25 cellular contexts compared by ENCODE assay signal in genomic region chr5:100553209-100553608, GRCh38.
"Had no signal": no experiment of that assay in that cellular context is flagged by ENCODE, and none has a peak within 500 bp of the region (broad histone marks: within the 10 kb centered on the region; RNA-seq: fewer than 3 reads in every experiment).

No MANE protein-coding gene starts in this region.

- DNase-seq: activated CD4-positive, alpha-beta T cell treated with anti-CD3 and anti-CD28 coated beads, Interleukin-2, amount 50 U/mL, for 4 hours; activated CD4-positive, CD25-positive, alpha-beta regulatory T cell treated with anti-CD3 and anti-CD28 coated beads, Interleukin-2, amount 50 U/mL, for 72 hours; activated effector memory CD4-positive, alpha-beta T cell treated with anti-CD3 and anti-CD28 coated beads, Interleukin-2, amount 50 U/mL, for 16 hours; activated T-cell treated with anti-CD3 and anti-CD28 coated beads, Interleukin-2, amount 50 U/mL, for 72 hours; effector memory CD4-positive, alpha-beta T cell; esophagus squamous epithelium; heart left ventricle; kidney; pancreas; right lobe of liver; stimulated activated CD4-positive, alpha-beta T cell treated with anti-CD3 and anti-CD28 coated beads, Interleukin-4, amount 100 ng/mL, for 1 hour; upper lobe of right lung had no signal

- H3K4me3 Mint-ChIP-seq: activated naive CD4-positive, alpha-beta T cell treated with anti-CD3 and anti-CD28 coated beads, Interleukin-2, amount 50 U/mL, for 24 hours; activated T-cell treated with anti-CD3 and anti-CD28 coated beads, Interleukin-2, amount 50 U/mL, for 72 hours; dendritic cell treated with granulocyte-macrophage colony-stimulating factor and Interleukin-4, amounts not matched to agents 40 ng/mL and 50 ng/mL, for 4 days; mesothelial cell of epicardium; natural killer cell treated with Interleukin-12 subunit alpha and Interleukin-12 subunit beta and Interleukin-15 and Interleukin-18, amount 100 ng/mL, for 72 hours; stimulated activated memory B cell treated with anti-CD40 and anti-IgM and Interleukin-4, amounts not matched to agents 10 μg/mL and 1 μg/mL and 100 μg/mL, for 72 hours had no signal

- H3K4me1 Mint-ChIP-seq: mesothelial cell of epicardium had no signal

- H3K27me3 ChIP-seq: cardiac muscle cell, esophagus squamous epithelium, gastroesophageal sphincter, heart left ventricle, neutrophil, pancreas, right lobe of liver, upper lobe of right lung had no signal

- H3K27me3 Mint-ChIP-seq: activated naive CD4-positive, alpha-beta T cell treated with anti-CD3 and anti-CD28 coated beads, Interleukin-2, amount 50 U/mL, for 24 hours; dendritic cell treated with granulocyte-macrophage colony-stimulating factor and Interleukin-4, amounts not matched to agents 40 ng/mL and 50 ng/mL, for 4 days; natural killer cell treated with Interleukin-12 subunit alpha and Interleukin-12 subunit beta and Interleukin-15 and Interleukin-18, amount 100 ng/mL, for 72 hours; stimulated activated memory B cell treated with anti-CD40 and anti-IgM and Interleukin-4, amounts not matched to agents 10 μg/mL and 1 μg/mL and 100 μg/mL, for 72 hours had no signal

- H3K9me3 Mint-ChIP-seq: activated naive CD4-positive, alpha-beta T cell treated with anti-CD3 and anti-CD28 coated beads, Interleukin-2, amount 50 U/mL, for 24 hours; natural killer cell treated with Interleukin-12 subunit alpha and Interleukin-12 subunit beta and Interleukin-15 and Interleukin-18, amount 100 ng/mL, for 72 hours had no signal

- H3K27ac ChIP-seq: cardiac muscle cell, esophagus squamous epithelium, gastroesophageal sphincter, heart left ventricle, neutrophil, pancreas, right lobe of liver, thoracic aorta, upper lobe of right lung, VCaP had no signal

- H3K4me3 ChIP-seq: cardiac muscle cell, esophagus squamous epithelium, gastroesophageal sphincter, heart left ventricle, lung, pancreas, right lobe of liver, smooth muscle cell, thoracic aorta, upper lobe of right lung had no signal

- H3K27ac Mint-ChIP-seq: activated naive CD4-positive, alpha-beta T cell treated with anti-CD3 and anti-CD28 coated beads, Interleukin-2, amount 50 U/mL, for 24 hours; activated T-cell treated with anti-CD3 and anti-CD28 coated beads, Interleukin-2, amount 50 U/mL, for 72 hours; dendritic cell treated with granulocyte-macrophage colony-stimulating factor and Interleukin-4, amounts not matched to agents 40 ng/mL and 50 ng/mL, for 4 days; mesothelial cell of epicardium; natural killer cell treated with Interleukin-12 subunit alpha and Interleukin-12 subunit beta and Interleukin-15 and Interleukin-18, amount 100 ng/mL, for 72 hours; stimulated activated memory B cell treated with anti-CD40 and anti-IgM and Interleukin-4, amounts not matched to agents 10 μg/mL and 1 μg/mL and 100 μg/mL, for 72 hours had no signal

- H3K36me3 ChIP-seq: cardiac muscle cell, esophagus squamous epithelium, gastroesophageal sphincter, heart left ventricle, neutrophil, pancreas, right lobe of liver, thoracic aorta, upper lobe of right lung had no signal

- H3K36me3 Mint-ChIP-seq: natural killer cell treated with Interleukin-12 subunit alpha and Interleukin-12 subunit beta and Interleukin-15 and Interleukin-18, amount 100 ng/mL, for 72 hours had no signal

- H3K9me3 ChIP-seq: esophagus squamous epithelium, gastroesophageal sphincter, heart left ventricle, neutrophil, pancreas, right lobe of liver, thoracic aorta, upper lobe of right lung had no signal

- H3K4me2 ChIP-seq: smooth muscle cell had no signal

- H3K4me1 ChIP-seq: esophagus squamous epithelium, heart left ventricle, pancreas, right lobe of liver, upper lobe of right lung had no signal

- ATAC-seq: activated T-cell treated with anti-CD3 and anti-CD28 coated beads, Interleukin-2, amount 50 U/mL, for 72 hours; gastroesophageal sphincter; heart left ventricle; left lobe of liver; natural killer cell treated with Interleukin-12 subunit alpha and Interleukin-12 subunit beta and Interleukin-15 and Interleukin-18, amount 100 ng/mL, for 72 hours; pancreas; right lobe of liver; stimulated activated memory B cell treated with anti-CD40 and anti-IgM and Interleukin-4, amounts not matched to agents 10 μg/mL and 1 μg/mL and 100 μg/mL, for 72 hours; upper lobe of right lung had no signal
